10 cellular contexts compared by ENCODE assay signal in genomic region chr9:100425758-100426157, GRCh38. TPM values are rescaled to one million over a fixed set of nuclear protein-coding genes. Genes with fewer than 3 reads are reported as not detected.
DNase-seq lines count a peak whose midpoint lies in the region; ATAC-seq and TF ChIP-seq lines count a peak whose summit lies in the region.
"Had no signal": no experiment of that assay in that cellular context is flagged by ENCODE, and none has a peak within 500 bp of the region (broad histone marks: within the 10 kb centered on the region; RNA-seq: fewer than 3 reads in every experiment).

No MANE protein-coding gene starts in this region.

- peak overlapping the region; percentile 81 for H3K4me3 Mint-ChIP-seq in activated CD4-positive, alpha-beta T cell treated with anti-CD3 and anti-CD28 coated beads for 36 hours
- peak overlapping the region; percentile 86 for H3K4me3 Mint-ChIP-seq in activated CD4-positive, alpha-beta memory T cell treated with anti-CD3 and anti-CD28 coated beads, Interleukin-2, amount 10 ng/mL, durations not matched to agents 7 days and 5 days
- H3K4me3 Mint-ChIP-seq in glutamatergic neuron (ENCODE audit: unreplicated experiment): peak overlapping the region; percentile 91

- peaks cover 20% of the 10 kb centered on the region for H3F3A ChIP-seq in smooth muscle cell (ENCODE audit: low read depth)

- POLR2A ChIA-PET in activated CD4-positive, alpha-beta T cell treated with anti-CD3 and anti-CD28 coated beads for 36 hours (lab: Charles Lee): interaction anchor here (1.0 kb wide), 1 partner anchor 14 kb away, joined by 3 read pairs; no protein-coding TSS in a partner anchor
- POLR2A ChIA-PET in activated CD4-positive, alpha-beta memory T cell treated with anti-CD3 and anti-CD28 coated beads, Interleukin-2, amount 10 ng/mL, durations not matched to agents 7 days and 5 days (lab: Charles Lee): interaction anchor here (1.1 kb wide), 1 partner anchor 73 kb away, joined by 4 read pairs; no protein-coding TSS in a partner anchor

- H3K9me3 Mint-ChIP-seq in activated CD4-positive, alpha-beta T cell treated with anti-CD3 and anti-CD28 coated beads for 36 hours (ENCODE audit: low read depth): no peaks in the 10 kb centered on the region
- no peaks in the 10 kb centered on the region for H3K9me3 Mint-ChIP-seq in activated CD4-positive, alpha-beta memory T cell treated with anti-CD3 and anti-CD28 coated beads, Interleukin-2, amount 10 ng/mL, durations not matched to agents 7 days and 5 days
- H3K9me3 Mint-ChIP-seq in glutamatergic neuron (ENCODE audit: unreplicated experiment): peaks cover 15% of the 10 kb centered on the region

- peak overlapping the region; percentile 32 for H2AFZ ChIP-seq in smooth muscle cell (ENCODE audit: low read depth)

- peak overlapping the region; percentile 49 for H3K27ac Mint-ChIP-seq in activated CD4-positive, alpha-beta T cell treated with anti-CD3 and anti-CD28 coated beads for 36 hours
- no peak overlapping the region for H3K27ac Mint-ChIP-seq in activated CD4-positive, alpha-beta memory T cell treated with anti-CD3 and anti-CD28 coated beads, Interleukin-2, amount 10 ng/mL, durations not matched to agents 7 days and 5 days
- peak overlapping the region; percentile 91 for H3K27ac Mint-ChIP-seq in glutamatergic neuron (ENCODE audit: unreplicated experiment)

- no peaks in the 10 kb centered on the region for H3K9me3 ChIP-seq in smooth muscle cell (replicated peaks; ENCODE audit: low read depth)
- H3K9me3 ChIP-seq in upper lobe of right lung: no peaks in the 10 kb centered on the region

- ATAC-seq in activated CD4-positive, alpha-beta T cell treated with anti-CD3 and anti-CD28 coated beads for 36 hours: no peak
- ATAC-seq in stimulated activated naive CD8-positive, alpha-beta T cell treated with anti-CD3 and anti-CD28 coated beads, Interleukin-15, Interleukin-2, amounts not matched to agents 100 U/mL and 50 U/mL, for 24 hours: no peak
- ATAC-seq in upper lobe of right lung (no peak), HG03354 (IDR thresholded peaks at IDR 0.05; ENCODE audit: poor library complexity, severe bottlenecking, unreplicated experiment) (no peak)

- H3K4me1 ChIP-seq in smooth muscle cell (ENCODE audit: low read depth) (peaks cover 30% of the 10 kb centered on the region), upper lobe of right lung (peaks cover 14% of the 10 kb centered on the region)

- no peak for DNase-seq in activated CD4-positive, alpha-beta T cell treated with anti-CD3 and anti-CD28 coated beads for 36 hours
- no peak for DNase-seq in activated CD4-positive, alpha-beta T cell treated with anti-CD3 and anti-CD28 coated beads for 4 hours
- DNase-seq in activated CD4-positive, alpha-beta memory T cell treated with anti-CD3 and anti-CD28 coated beads, Interleukin-2, amount 10 ng/mL, durations not matched to agents 7 days and 5 days: no peak
- DNase-seq in glutamatergic neuron: no peak
- DNase-seq in smooth muscle cell (lab: John Stamatoyannopoulos, UW; ENCODE audit: unreplicated experiment): no peak
- DNase-seq in stimulated activated naive CD8-positive, alpha-beta T cell treated with anti-CD3 and anti-CD28 coated beads, Interleukin-15, Interleukin-2, amounts not matched to agents 100 U/mL and 50 U/mL, for 24 hours: no peak
- no peak for DNase-seq in upper lobe of right lung
- DNase-seq: GOT3, NCI-H510A had no signal

- H3K4me2 ChIP-seq in smooth muscle cell: peak overlapping the region; percentile 87

- H3K4me3 ChIP-seq in smooth muscle cell (peak overlapping the region; percentile 60), upper lobe of right lung (no peak overlapping the region)

- no peaks in the 10 kb centered on the region for H3K27me3 ChIP-seq in smooth muscle cell (ENCODE audit: low read depth)
- H3K27me3 ChIP-seq in upper lobe of right lung: no peaks in the 10 kb centered on the region

- peaks cover 2% of the 10 kb centered on the region for H3K36me3 Mint-ChIP-seq in activated CD4-positive, alpha-beta T cell treated with anti-CD3 and anti-CD28 coated beads for 36 hours (ENCODE audit: low read depth)
- H3K36me3 Mint-ChIP-seq in activated CD4-positive, alpha-beta memory T cell treated with anti-CD3 and anti-CD28 coated beads, Interleukin-2, amount 10 ng/mL, durations not matched to agents 7 days and 5 days (ENCODE audit: low read depth): peaks cover 7% of the 10 kb centered on the region
- H3K36me3 Mint-ChIP-seq in glutamatergic neuron (ENCODE audit: unreplicated experiment): no peaks in the 10 kb centered on the region

- intact Hi-C loops in activated CD4-positive, alpha-beta T cell treated with anti-CD3 and anti-CD28 coated beads for 36 hours (cut with DNase I, micrococcal nuclease): loop anchor here (2.0 to 10.0 kb wide), 8 partner anchors 15 to 1628 kb away; partner anchors contain the start of genes TEX10 (in 2 of the 2), ANKS6 (in 1 of the 2), ERP44 (in 1 of the 2) and INVS (in 1 of the 2)
- intact Hi-C loops in upper lobe of right lung (cut with DNase I): no loop called here

- no peaks in the 10 kb centered on the region for H3K27me3 Mint-ChIP-seq in activated CD4-positive, alpha-beta T cell treated with anti-CD3 and anti-CD28 coated beads for 36 hours
- peaks cover 11% of the 10 kb centered on the region for H3K27me3 Mint-ChIP-seq in activated CD4-positive, alpha-beta memory T cell treated with anti-CD3 and anti-CD28 coated beads, Interleukin-2, amount 10 ng/mL, durations not matched to agents 7 days and 5 days
- H3K27me3 Mint-ChIP-seq in glutamatergic neuron (ENCODE audit: unreplicated experiment): peaks cover 7% of the 10 kb centered on the region

- no peaks in the 10 kb centered on the region for H4K20me1 ChIP-seq in smooth muscle cell (ENCODE audit: low read depth)

- no peak for TF ChIP-seq CTCF in glutamatergic neuron (IDR thresholded peaks at IDR 0.05; ENCODE audit: partially characterized antibody, unreplicated experiment)
- no peak for TF ChIP-seq CTCF in smooth muscle cell (IDR thresholded peaks at IDR 0.05; ENCODE audit: borderline replicate concordance, insufficient read depth, poor library complexity, severe bottlenecking)
- no peak for TF ChIP-seq CTCF in upper lobe of right lung (IDR thresholded peaks at IDR 0.05)

- CTCF ChIA-PET in activated CD4-positive, alpha-beta T cell treated with anti-CD3 and anti-CD28 coated beads for 36 hours (lab: Charles Lee): interaction anchor here (1.6 to 2.6 kb wide), 2 partner anchors 12 to 14 kb away, joined by 4 to 11 read pairs; no protein-coding TSS in a partner anchor
- CTCF ChIA-PET in activated CD4-positive, alpha-beta memory T cell treated with anti-CD3 and anti-CD28 coated beads, Interleukin-2, amount 10 ng/mL, durations not matched to agents 7 days and 5 days (lab: Charles Lee): interaction anchor here (0.6 to 1.3 kb wide), 3 partner anchors 12 to 14 kb away, joined by 3 to 5 read pairs (median 3); no protein-coding TSS in a partner anchor

- peaks cover 30% of the 10 kb centered on the region for H3K4me1 Mint-ChIP-seq in activated CD4-positive, alpha-beta T cell treated with anti-CD3 and anti-CD28 coated beads for 36 hours
- peaks cover 26% of the 10 kb centered on the region for H3K4me1 Mint-ChIP-seq in activated CD4-positive, alpha-beta memory T cell treated with anti-CD3 and anti-CD28 coated beads, Interleukin-2, amount 10 ng/mL, durations not matched to agents 7 days and 5 days
- peaks cover 24% of the 10 kb centered on the region for H3K4me1 Mint-ChIP-seq in glutamatergic neuron (ENCODE audit: low read depth, unreplicated experiment)

- peak overlapping the region; percentile 90 for H3K9ac ChIP-seq in smooth muscle cell (ENCODE audit: low read depth)

- peak overlapping the region; percentile 99 for H3K27ac ChIP-seq in smooth muscle cell (ENCODE audit: low read depth)
- no peak overlapping the region for H3K27ac ChIP-seq in upper lobe of right lung

- peaks cover 23% of the 10 kb centered on the region for H3K79me2 ChIP-seq in smooth muscle cell (ENCODE audit: low read depth)

- H3K36me3 ChIP-seq in smooth muscle cell (ENCODE audit: low read depth): no peaks in the 10 kb centered on the region
- H3K36me3 ChIP-seq in upper lobe of right lung: no peaks in the 10 kb centered on the region

- WGBS in smooth muscle cell (ENCODE audit: low lambda C conversion rate): 56% methylated on average over 1 of the region's 1 CpG

RNA-seq across cellular contexts. Expression of gene MSANTD3, which starts 1.2 kb away (rescaled TPM):
- 10 to 100 TPM; 17.9 to 21.6 TPM for total RNA-seq in activated CD4-positive, alpha-beta T cell treated with anti-CD3 and anti-CD28 coated beads for 36 hours
- 10 to 100 TPM; 17.1 to 18.2 TPM for total RNA-seq in activated CD4-positive, alpha-beta memory T cell treated with anti-CD3 and anti-CD28 coated beads, Interleukin-2, amount 10 ng/mL, durations not matched to agents 7 days and 5 days
- total RNA-seq in glutamatergic neuron (ENCODE audit: unreplicated experiment) (49.3 TPM), smooth muscle cell (48.0 and 49.1 TPM in 2 replicates), upper lobe of right lung (18.1 TPM)
- polyA plus RNA-seq in smooth muscle cell: 40.4 and 52.9 TPM in 2 replicates

RNA-seq across cellular contexts. Expression of gene TMEFF1, which starts 47.2 kb away (rescaled TPM):
- under 1 TPM in 1 of 2 experiments, not detected in 1; 0.27 TPM for total RNA-seq in activated CD4-positive, alpha-beta T cell treated with anti-CD3 and anti-CD28 coated beads for 36 hours
- total RNA-seq in activated CD4-positive, alpha-beta memory T cell treated with anti-CD3 and anti-CD28 coated beads, Interleukin-2, amount 10 ng/mL, durations not matched to agents 7 days and 5 days: under 1 TPM in 1 of 2 experiments, not detected in 1; 0.18 TPM
- total RNA-seq in glutamatergic neuron (ENCODE audit: unreplicated experiment) (171 TPM), smooth muscle cell (1.7 TPM in 1 of 2 replicates, not detected in the other), upper lobe of right lung (0.64 TPM)
- polyA plus RNA-seq in smooth muscle cell: 1.8 and 2.1 TPM in 2 replicates

Comparison
In these comparisons a context has a peak if more than half of its experiments do, and no peak if none do; other contexts are left out.
1. RNA of gene TMEFF1, which starts 47.2 kb away (total RNA-seq): 171 TPM in glutamatergic neuron (single experiment); 1.7 TPM in smooth muscle cell, 0.64 TPM in upper lobe of right lung (single experiment), 0.27 TPM in activated CD4-positive, alpha-beta T cell treated with anti-CD3 and anti-CD28 coated beads for 36 hours and 0.18 TPM in activated CD4-positive, alpha-beta memory T cell treated with anti-CD3 and anti-CD28 coated beads, Interleukin-2, amount 10 ng/mL, durations not matched to agents 7 days and 5 days; every median in the first group is over 10 times any median in the second.
2. Peak in every context shown above with its lines, with median percentiles within 50 percentile points of each other: H3K4me3 Mint-ChIP-seq.